In the genomic region with DNA sequence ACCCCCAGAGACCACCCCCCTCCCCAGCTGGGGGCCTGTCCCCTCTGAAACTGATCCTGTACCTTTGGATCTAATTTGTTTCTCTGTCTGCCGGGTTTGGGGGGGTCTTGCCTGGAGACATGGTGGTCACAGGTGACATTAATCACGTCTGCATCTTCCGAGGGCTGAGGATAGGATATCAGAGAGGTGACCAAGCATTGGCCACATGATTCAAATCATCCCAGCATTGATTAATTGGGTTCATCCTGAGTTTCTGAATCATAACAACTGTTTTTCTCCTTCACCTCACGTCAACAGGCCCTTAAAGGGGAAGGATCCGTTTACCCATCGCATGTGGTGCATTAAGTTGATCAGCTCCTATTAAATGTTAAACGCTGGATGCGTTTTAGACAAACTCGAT, we compare ENCODE assay signal across 15 cellular contexts.
"Had no signal": no experiment of that assay in that cellular context is flagged by ENCODE, and none has a peak within 500 bp of the region (broad histone marks: within the 10 kb centered on the region; RNA-seq: fewer than 3 reads in every experiment).

No MANE protein-coding gene starts in this region.

- H3K9me3 ChIP-seq: esophagus muscularis mucosa, gastroesophageal sphincter, left ventricle myocardium inferior, thyroid gland had no signal

- ATAC-seq: gastroesophageal sphincter had no signal

- FAIRE-seq: bronchial epithelial cell, keratinocyte had no signal

- H3K36me3 ChIP-seq: esophagus muscularis mucosa, gastroesophageal sphincter, left ventricle myocardium inferior, thyroid gland had no signal

- H3K27me3 ChIP-seq: esophagus muscularis mucosa, gastroesophageal sphincter, thyroid gland had no signal

- H3K4me3 ChIP-seq: esophagus muscularis mucosa, gastroesophageal sphincter, left ventricle myocardium inferior, skin epidermis, thyroid gland had no signal

- H3K27ac ChIP-seq: esophagus muscularis mucosa, gastroesophageal sphincter, left ventricle myocardium inferior, skin epidermis, thyroid gland had no signal

- DNase-seq: activated CD4-positive, alpha-beta T cell treated with anti-CD3 and anti-CD28 coated beads, Interleukin-2, amount 50 U/mL, for 4 hours; activated CD4-positive, CD25-positive, alpha-beta regulatory T cell treated with anti-CD3 and anti-CD28 coated beads, Interleukin-2, amount 50 U/mL, for 72 hours; activated gamma-delta T cell treated with Interleukin-2 at 50 U/mL for 16 hours; activated naive CD8-positive, alpha-beta T cell treated with anti-CD3 and anti-CD28 coated beads, Interleukin-2, amount 10 ng/mL, durations not matched to agents 7 days and 5 days; activated T-cell treated with anti-CD3 and anti-CD28 coated beads, Interleukin-2, amount 50 U/mL, for 48 hours; aorta; left ventricle myocardium inferior; midbrain; SW 1271; thyroid gland had no signal
